In genomic region chr5:6450235-6450860, GRCh38 we compare ENCODE assay signal across 15 cellular contexts. TPM values are rescaled to one million over a fixed set of nuclear protein-coding genes. Genes with fewer than 3 reads are reported as not detected.
DNase-seq lines count a peak whose midpoint lies in the region; ATAC-seq, FAIRE-seq and TF ChIP-seq lines count a peak whose summit lies in the region.
"Had no signal": no experiment of that assay in that cellular context is flagged by ENCODE, and none has a peak within 500 bp of the region (broad histone marks: within the 10 kb centered on the region; RNA-seq: fewer than 3 reads in every experiment).

No MANE protein-coding gene starts in this region.

- H3K9me3 Mint-ChIP-seq in endothelial cell (ENCODE audit: unreplicated experiment): no peaks in the 10 kb centered on the region
- H3K9me3 Mint-ChIP-seq: activated CD4-positive, alpha-beta memory T cell treated with anti-CD3 and anti-CD28 coated beads for 36 hours had no signal

- TF ChIP-seq POLR2A in upper lobe of left lung (IDR thresholded peaks at IDR 0.05): no peak

- H3K9me3 ChIP-seq in skeletal muscle tissue (ENCODE audit: control insufficient read depth in 3 of 3, low read length in 3 of 3) (no peaks in the 10 kb centered on the region), upper lobe of left lung (no peaks in the 10 kb centered on the region)

- 27 to 31% methylated on average over 12 of the region's 12 CpGs for WGBS in upper lobe of left lung, 2 donors

- no peak for TF ChIP-seq CTCF in endothelial cell (IDR thresholded peaks at IDR 0.05; ENCODE audit: unreplicated experiment)
- no peak for TF ChIP-seq CTCF in upper lobe of left lung (IDR thresholded peaks at IDR 0.05)

- peaks cover 4% of the 10 kb centered on the region for H3K36me3 Mint-ChIP-seq in endothelial cell (ENCODE audit: low read depth, unreplicated experiment)
- H3K36me3 Mint-ChIP-seq: activated CD4-positive, alpha-beta memory T cell treated with anti-CD3 and anti-CD28 coated beads for 36 hours had no signal

- peak overlapping the region; percentile 60 to 99 (median 98) for H3K4me3 ChIP-seq in skeletal muscle tissue (ENCODE audit: low read length in 3 of 3)
- H3K4me3 ChIP-seq in upper lobe of left lung: no peak overlapping the region
- H3K4me3 ChIP-seq: SK-N-MC had no signal

- TF ChIP-seq EP300 in upper lobe of left lung (IDR thresholded peaks at IDR 0.05): no peak

- peaks cover 14% of the 10 kb centered on the region for H3K27me3 Mint-ChIP-seq in endothelial cell (ENCODE audit: unreplicated experiment)

- H3K9ac ChIP-seq in skeletal muscle tissue (ENCODE audit: low read depth in 1 of 3, low read length in 3 of 3): peak overlapping the region; percentile 40 to 95 (median 78)

- H3K36me3 ChIP-seq in skeletal muscle tissue (ENCODE audit: control insufficient read depth in 3 of 3, insufficient read depth in 3 of 3, low read length in 3 of 3) (peaks cover 0 to 3% (median 0%) of the 10 kb centered on the region in 3 donors), upper lobe of left lung (no peaks in the 10 kb centered on the region)

- peak overlapping the region; percentile 52 for H3K27ac ChIP-seq in skeletal muscle tissue (ENCODE audit: low read depth, low read length)
- H3K27ac ChIP-seq in upper lobe of left lung: no peak overlapping the region
- H3K27ac ChIP-seq: SK-N-MC had no signal

- peaks cover 6% of the 10 kb centered on the region for H3K4me1 Mint-ChIP-seq in endothelial cell (ENCODE audit: unreplicated experiment)

- no peak overlapping the region for H3K27ac Mint-ChIP-seq in endothelial cell (ENCODE audit: unreplicated experiment)
- H3K27ac Mint-ChIP-seq: activated CD4-positive, alpha-beta memory T cell treated with anti-CD3 and anti-CD28 coated beads for 36 hours had no signal

- H3K4me1 ChIP-seq in skeletal muscle tissue (ENCODE audit: control insufficient read depth in 3 of 3, insufficient read depth in 3 of 3, low read length in 3 of 3) (peaks cover 31 to 43% (median 32%) of the 10 kb centered on the region in 3 donors), upper lobe of left lung (peaks cover 5 to 8% (median 6%) of the 10 kb centered on the region in 4 donors)

- no peak for FAIRE-seq in frontal cortex (lab: Jason Lieb, UNC)

- H3K4me3 Mint-ChIP-seq in endothelial cell (ENCODE audit: unreplicated experiment): peak overlapping the region; percentile 87
- H3K4me3 Mint-ChIP-seq: activated CD4-positive, alpha-beta memory T cell treated with anti-CD3 and anti-CD28 coated beads for 36 hours had no signal

- DNase-seq in NCI-H82 (lab: John Stamatoyannopoulos, UW): peak; percentile 31
- no peak for DNase-seq in NCI-H82 treated with DMSO at 0.1 percent for 48 hours (lab: John Stamatoyannopoulos, UW; ENCODE audit: unreplicated experiment)
- DNase-seq in NCI-H345 (lab: John Stamatoyannopoulos, UW): peak; percentile 37
- DNase-seq in endothelial cell (ENCODE audit: low spot score): no peak
- DNase-seq in SIG-M5 (lab: John Stamatoyannopoulos, UW): no peak
- DNase-seq in upper lobe of left lung: no peak
- DNase-seq in frontal cortex (ENCODE audit: low spot score in 2 of 2): no peak
- DNase-seq: ACHN; activated CD4-positive, alpha-beta memory T cell treated with anti-CD3 and anti-CD28 coated beads for 36 hours; head of caudate nucleus; NCI-H446 treated with DMSO at 0.1 percent for 48 hours had no signal

- ATAC-seq in upper lobe of left lung (ENCODE audit: low FRiP score in 2 of 2): no peak

- H3K27me3 ChIP-seq in skeletal muscle tissue (ENCODE audit: control insufficient read depth in 3 of 3, insufficient read depth in 3 of 3, low read length in 3 of 3) (peaks cover 0 to 26% (median 3%) of the 10 kb centered on the region in 3 donors), upper lobe of left lung (peaks cover 0 to 19% (median 7%) of the 10 kb centered on the region in 4 donors)

RNA-seq across cellular contexts. Expression of gene UBE2QL1, which starts 1.7 kb away (rescaled TPM):
- total RNA-seq in endothelial cell (ENCODE audit: unreplicated experiment): 0.85 TPM
- total RNA-seq in skeletal muscle tissue: 0.52 TPM
- total RNA-seq in upper lobe of left lung: under 1 TPM in 2 of 6 donors, not detected in 4; 0.09 to 0.10 TPM
- 39.1 TPM for total RNA-seq in frontal cortex
- total RNA-seq: activated CD4-positive, alpha-beta memory T cell treated with anti-CD3 and anti-CD28 coated beads for 36 hours; HT1080; mononuclear cell had no signal

Comparison
In these comparisons a context has a peak if more than half of its experiments do, and no peak if none do; other contexts are left out.
1. DNase-seq: peak in NCI-H82 (single experiment) and NCI-H345 (single experiment); none in NCI-H82 treated with DMSO at 0.1 percent for 48 hours (single experiment), endothelial cell (single experiment), SIG-M5 (single experiment), upper lobe of left lung (0 of 2) and frontal cortex (0 of 2).
2. H3K4me3 ChIP-seq: peak in skeletal muscle tissue (3 of 3); none in upper lobe of left lung (0 of 4).
3. RNA of gene UBE2QL1, which starts 1.7 kb away (total RNA-seq): 39.1 TPM in frontal cortex (single experiment); 0.85 TPM in endothelial cell (single experiment), 0.52 TPM in skeletal muscle tissue (single experiment) and 0.09 to 0.10 TPM in upper lobe of left lung; every median in the first group is over 10 times any median in the second.